ENCODE assay signal across 2 cellular contexts in genomic region chrX:155223746-155224145, GRCh38. TPM values are rescaled to one million over a fixed set of nuclear protein-coding genes. Genes with fewer than 3 reads are reported as not detected.
"Had no signal": no experiment of that assay in that cellular context is flagged by ENCODE, and none has a peak within 500 bp of the region (broad histone marks: within the 10 kb centered on the region; RNA-seq: fewer than 3 reads in every experiment).

No MANE protein-coding gene starts in this region.

RNA-seq across cellular contexts. Expression of gene RAB39B, which starts 40.5 kb away (rescaled TPM):
- total RNA-seq: left ventricle myocardium superior, myocyte had no signal
